9 cellular contexts compared by ENCODE assay signal in genomic region chr16:57539072-57539796, GRCh38. TPM values are rescaled to one million over a fixed set of nuclear protein-coding genes. Genes with fewer than 3 reads are reported as not detected.
A peak's percentile ranks its signal among the peaks of the same experiment; 100 is the strongest.
DNase-seq lines count a peak whose midpoint lies in the region; ATAC-seq and TF ChIP-seq lines count a peak whose summit lies in the region.
"Had no signal": no experiment of that assay in that cellular context is flagged by ENCODE, and none has a peak within 500 bp of the region (broad histone marks: within the 10 kb centered on the region; RNA-seq: fewer than 3 reads in every experiment).

No MANE protein-coding gene starts in this region.

- H3K4me1 Mint-ChIP-seq in activated CD8-positive, alpha-beta T cell treated with anti-CD3 and anti-CD28 coated beads for 36 hours (ENCODE audit: low read depth) = peaks cover 73% of the 10 kb centered on the region
- peaks cover 34% of the 10 kb centered on the region for H3K4me1 Mint-ChIP-seq in osteocyte (ENCODE audit: unreplicated experiment)

- no peak for TF ChIP-seq CTCF in activated CD8-positive, alpha-beta T cell treated with anti-CD3 and anti-CD28 coated beads for 36 hours (IDR thresholded peaks at IDR 0.05)
- TF ChIP-seq CTCF in osteocyte (IDR thresholded peaks at IDR 0.05) = no peak

- H3K27me3 Mint-ChIP-seq in activated CD8-positive, alpha-beta T cell treated with anti-CD3 and anti-CD28 coated beads for 36 hours = no peaks in the 10 kb centered on the region
- H3K27me3 Mint-ChIP-seq in osteocyte (ENCODE audit: unreplicated experiment) = peaks cover 4% of the 10 kb centered on the region

- CTCF ChIA-PET in activated CD8-positive, alpha-beta T cell treated with anti-CD3 and anti-CD28 coated beads for 36 hours (lab: Charles Lee) = interaction anchor here (0.9 to 2.5 kb wide), 4 partner anchors 37 to 123 kb away, joined by 3 to 10 read pairs (median 4); partner anchors contain the start of gene POLR2C

- POLR2A ChIA-PET in activated CD8-positive, alpha-beta T cell treated with anti-CD3 and anti-CD28 coated beads for 36 hours (lab: Charles Lee) = interaction anchor here (0.9 to 1.1 kb wide), 2 partner anchors 26 to 51 kb away, joined by 3 to 5 read pairs; no protein-coding TSS in a partner anchor

- peak overlapping the region; percentile 95 for H3K27ac Mint-ChIP-seq in activated CD8-positive, alpha-beta T cell treated with anti-CD3 and anti-CD28 coated beads for 36 hours
- no peak overlapping the region for H3K27ac Mint-ChIP-seq in osteocyte (ENCODE audit: unreplicated experiment)

- peak; percentile 83 for DNase-seq in CD1c-positive myeloid dendritic cell (ENCODE audit: extremely low spot score)
- peak; percentile 41 for DNase-seq in activated CD8-positive, alpha-beta T cell treated with anti-CD3 and anti-CD28 coated beads for 36 hours
- no peak for DNase-seq in midbrain (lab: John Stamatoyannopoulos, UW)
- DNase-seq in GOT3 (lab: John Stamatoyannopoulos, UW) = no peak
- DNase-seq in SHP77 (lab: John Stamatoyannopoulos, UW) = no peak
- DNase-seq in osteocyte (ENCODE audit: extremely low spot score, unreplicated experiment) = no peak
- DNase-seq: NCI-H446 had no signal

- intact Hi-C loops in activated CD8-positive, alpha-beta T cell treated with anti-CD3 and anti-CD28 coated beads for 36 hours (cut with micrococcal nuclease) = loop anchor here (5.0 kb wide), 1 partner anchor 52 kb away; the partner anchor contains the start of gene DOK4

- peak overlapping the region; percentile 0 for H3K4me3 Mint-ChIP-seq in activated CD8-positive, alpha-beta T cell treated with anti-CD3 and anti-CD28 coated beads for 36 hours
- H3K4me3 Mint-ChIP-seq in osteocyte (ENCODE audit: unreplicated experiment) = no peak overlapping the region

- no peaks in the 10 kb centered on the region for H3K36me3 Mint-ChIP-seq in activated CD8-positive, alpha-beta T cell treated with anti-CD3 and anti-CD28 coated beads for 36 hours (ENCODE audit: low read depth)
- no peaks in the 10 kb centered on the region for H3K36me3 Mint-ChIP-seq in osteocyte (ENCODE audit: unreplicated experiment)

- ATAC-seq in GM19324 (IDR thresholded peaks at IDR 0.05; ENCODE audit: low FRiP score, unreplicated experiment) (peak; percentile 27), HG03139 (IDR thresholded peaks at IDR 0.05; ENCODE audit: unreplicated experiment) (peak; percentile 35)
- peak; percentile 20 for ATAC-seq in activated CD8-positive, alpha-beta T cell treated with anti-CD3 and anti-CD28 coated beads for 36 hours

- no peaks in the 10 kb centered on the region for H3K9me3 Mint-ChIP-seq in activated CD8-positive, alpha-beta T cell treated with anti-CD3 and anti-CD28 coated beads for 36 hours
- no peaks in the 10 kb centered on the region for H3K9me3 Mint-ChIP-seq in osteocyte (ENCODE audit: unreplicated experiment)

RNA-seq across cellular contexts. Expression of gene CCDC102A, which starts 2.9 kb away (rescaled TPM):
- 1 to 10 TPM; 7.1 to 7.9 TPM for total RNA-seq in activated CD8-positive, alpha-beta T cell treated with anti-CD3 and anti-CD28 coated beads for 36 hours
- total RNA-seq in osteocyte = 17.2 and 18.8 TPM in 2 replicates

RNA-seq across cellular contexts. Expression of gene ADGRG5, which starts 3.2 kb away (rescaled TPM):
- total RNA-seq in activated CD8-positive, alpha-beta T cell treated with anti-CD3 and anti-CD28 coated beads for 36 hours = 1 to 10 TPM; 4.8 to 5.5 TPM
- total RNA-seq in osteocyte = not detected in 2 replicates

RNA-seq across cellular contexts. Expression of gene DOK4, which starts 52.9 kb away (rescaled TPM):
- 1 to 10 TPM; 4.6 to 5.1 TPM for total RNA-seq in activated CD8-positive, alpha-beta T cell treated with anti-CD3 and anti-CD28 coated beads for 36 hours
- total RNA-seq in osteocyte = 22.5 and 24.4 TPM in 2 replicates

Comparison
In these comparisons a context has a peak if more than half of its experiments do, and no peak if none do; other contexts are left out.
1. DNase-seq: peak in CD1c-positive myeloid dendritic cell (single experiment) and activated CD8-positive, alpha-beta T cell treated with anti-CD3 and anti-CD28 coated beads for 36 hours (single experiment); none in midbrain (single experiment), GOT3 (single experiment), SHP77 (0 of 2) and osteocyte (single experiment).
2. Peak in every context shown above with its lines, with median percentiles within 50 percentile points of each other: ATAC-seq.